Comparison of ENCODE assay signal across 25 cellular contexts in genomic region chr14:22251090-22251489, GRCh38.
"Had no signal": no experiment of that assay in that cellular context is flagged by ENCODE, and none has a peak within 500 bp of the region (broad histone marks: within the 10 kb centered on the region; RNA-seq: fewer than 3 reads in every experiment).

No MANE protein-coding gene starts in this region.

- DNase-seq: dorsolateral prefrontal cortex; effector CD4-positive, alpha-beta T cell; foreskin keratinocyte; heart left ventricle; kidney; naive B cell; right lobe of liver; stimulated activated CD4-positive, alpha-beta T cell treated with anti-CD3 and anti-CD28 coated beads, Interleukin-12 subunit alpha, Interleukin-12 subunit beta, amount 100 ng/mL, for 4 hours; stimulated activated CD4-positive, alpha-beta T cell treated with anti-CD3 and anti-CD28 coated beads, Interleukin-1b, Interleukin-23, amount 100 ng/mL, for 48 hours; stimulated activated CD4-positive, alpha-beta T cell treated with anti-CD3 and anti-CD28 coated beads, Interleukin-4, amount 100 ng/mL, for 1 hour; stimulated activated CD8-positive, alpha-beta memory T cell treated with anti-CD3 and anti-CD28 coated beads, Interleukin-4, amount 100 ng/mL, for 48 hours; stimulated activated naive CD4-positive, alpha-beta T cell; stimulated activated naive CD8-positive, alpha-beta T cell treated with anti-CD3 and anti-CD28 coated beads, Interleukin-15, amount 100 ng/mL, for 72 hours; thyroid gland had no signal

- H3K27me3 ChIP-seq: gastroesophageal sphincter, heart left ventricle, hepatocyte, neutrophil, right lobe of liver, thyroid gland had no signal

- H3K36me3 ChIP-seq: gastroesophageal sphincter, heart left ventricle, neutrophil, right lobe of liver, thyroid gland had no signal

- H3K4me3 ChIP-seq: dorsolateral prefrontal cortex, gastroesophageal sphincter, heart left ventricle, hepatocyte, lung, right lobe of liver, smooth muscle cell, thyroid gland had no signal

- H2AFZ ChIP-seq: hepatocyte, parathyroid adenoma had no signal

- H3K4me2 ChIP-seq: hepatocyte, smooth muscle cell had no signal

- H3K4me1 ChIP-seq: foreskin keratinocyte, parathyroid adenoma, right lobe of liver, thyroid gland had no signal

- FAIRE-seq: colon, kidney had no signal

- ATAC-seq: esophagus mucosa; foreskin keratinocyte; gastroesophageal sphincter; heart left ventricle; left lobe of liver; natural killer cell treated with Interleukin-12 subunit alpha and Interleukin-12 subunit beta and Interleukin-15 and Interleukin-18, amount 100 ng/mL, for 72 hours; right lobe of liver; stimulated activated naive CD8-positive, alpha-beta T cell treated with anti-CD3 and anti-CD28 coated beads, Interleukin-15, amount 100 ng/mL, for 72 hours had no signal

- H3K27ac ChIP-seq: dorsolateral prefrontal cortex, epithelial cell of prostate, foreskin keratinocyte, gastroesophageal sphincter, heart left ventricle, hepatocyte, neutrophil, parathyroid adenoma, right lobe of liver, thyroid gland had no signal

- H3K9me3 ChIP-seq: gastroesophageal sphincter, heart left ventricle, neutrophil, right lobe of liver, thyroid gland had no signal

- H3K9ac ChIP-seq: parathyroid adenoma had no signal
